In the genomic region with DNA sequence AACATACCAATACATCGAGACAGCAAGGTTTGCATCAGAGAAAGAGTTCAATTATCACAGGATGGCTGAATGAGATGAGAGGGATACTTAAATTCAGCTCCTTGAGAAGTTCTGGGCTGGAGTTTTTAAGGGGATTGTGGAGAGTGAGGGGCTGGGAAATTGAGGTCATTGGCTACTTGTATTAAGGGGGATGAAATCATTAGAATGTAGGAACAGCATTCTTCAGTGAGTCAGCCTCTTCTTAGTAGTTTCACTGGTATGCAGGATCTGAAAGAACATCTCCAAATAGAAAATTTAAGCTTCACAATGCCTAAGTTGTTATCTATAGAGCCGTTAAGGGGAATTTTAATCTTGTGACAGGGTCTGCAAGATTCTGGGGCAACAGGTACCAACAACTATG, we compare ENCODE assay signal across 20 cellular contexts.
DNase-seq lines count a peak whose midpoint lies in the region; ATAC-seq and TF ChIP-seq lines count a peak whose summit lies in the region.
"Had no signal": no experiment of that assay in that cellular context is flagged by ENCODE, and none has a peak within 500 bp of the region (broad histone marks: within the 10 kb centered on the region; RNA-seq: fewer than 3 reads in every experiment).

No MANE protein-coding gene starts in this region.

- intact Hi-C loops in ascending aorta (cut with DNase I) = no loop called here

- no peak for TF ChIP-seq CTCF in AG10803 (conservative IDR thresholded peaks at IDR 0.05; ENCODE audit: low read length)
- TF ChIP-seq CTCF in astrocyte of the spinal cord (IDR thresholded peaks at IDR 0.05; ENCODE audit: low read depth, low read length) = no peak
- no peak for TF ChIP-seq CTCF in fibroblast of the aortic adventitia (IDR thresholded peaks at IDR 0.05; ENCODE audit: insufficient read depth, low read length)
- TF ChIP-seq CTCF in ascending aorta (IDR thresholded peaks at IDR 0.05) = no peak

- in situ Hi-C loops in astrocyte of the spinal cord (cut with HindIII; ENCODE audit: low sequenced_read_pairs) = no loop called here

- H3K9me3 ChIP-seq in ascending aorta = peaks cover 0 to 5% of the 10 kb centered on the region in 2 donors

- no peak overlapping the region for H3K4me3 ChIP-seq in AG10803 (ENCODE audit: low read length)
- no peak overlapping the region for H3K4me3 ChIP-seq in astrocyte of the spinal cord (ENCODE audit: low read depth, low read length)
- H3K4me3 ChIP-seq in fibroblast of the aortic adventitia (ENCODE audit: low read depth, low read length) = no peak overlapping the region
- H3K4me3 ChIP-seq in ascending aorta = no peak overlapping the region
- H3K4me3 ChIP-seq: GM12878, K562 had no signal

- no peaks in the 10 kb centered on the region for H3K27me3 ChIP-seq in ascending aorta

- H3K27ac ChIP-seq in ascending aorta = no peak overlapping the region
- H3K27ac ChIP-seq: 22Rv1 had no signal

- H3K36me3 ChIP-seq in ascending aorta = no peaks in the 10 kb centered on the region

- no peaks in the 10 kb centered on the region for H3K4me1 ChIP-seq in ascending aorta

- peak; percentile 26 for DNase-seq in AG10803 (ENCODE audit: low read depth)
- peak; percentile 14 for DNase-seq in HS-5 (ENCODE audit: low read depth)
- peak; percentile 18 for DNase-seq in astrocyte of the spinal cord (ENCODE audit: low read depth, low spot score)
- DNase-seq in fibroblast of the aortic adventitia (ENCODE audit: low read depth) = peak; percentile 28
- no peak for DNase-seq in ascending aorta (ENCODE audit: low spot score in 2 of 2)
- DNase-seq in A172 (ENCODE audit: low spot score) = no peak
- DNase-seq: CD8-positive, alpha-beta T cell; GOT3; MV-4-11; NCI-H1417; NCI-H1930; NCI-H2171; NCI-H446 treated with DMSO at 0.1 percent for 48 hours; NK-92 treated with Interleukin-12 subunit alpha and Interleukin-12 subunit beta, amount 100 ng/mL, for 24 hours; SIG-M5 had no signal

- ATAC-seq in HG03039 (IDR thresholded peaks at IDR 0.05; ENCODE audit: unreplicated experiment) = no peak
- ATAC-seq in GM18517 (IDR thresholded peaks at IDR 0.05; ENCODE audit: unreplicated experiment) = no peak
- ATAC-seq: CD8-positive, alpha-beta T cell; GM12878; K562 had no signal

Comparison
In these comparisons a context has a peak if more than half of its experiments do, and no peak if none do; other contexts are left out.
1. DNase-seq: peak in AG10803 (single experiment), HS-5 (single experiment), astrocyte of the spinal cord (single experiment) and fibroblast of the aortic adventitia (single experiment); none in ascending aorta (0 of 2) and A172 (single experiment).